ENCODE assay signal across 15 cellular contexts in the genomic region with DNA sequence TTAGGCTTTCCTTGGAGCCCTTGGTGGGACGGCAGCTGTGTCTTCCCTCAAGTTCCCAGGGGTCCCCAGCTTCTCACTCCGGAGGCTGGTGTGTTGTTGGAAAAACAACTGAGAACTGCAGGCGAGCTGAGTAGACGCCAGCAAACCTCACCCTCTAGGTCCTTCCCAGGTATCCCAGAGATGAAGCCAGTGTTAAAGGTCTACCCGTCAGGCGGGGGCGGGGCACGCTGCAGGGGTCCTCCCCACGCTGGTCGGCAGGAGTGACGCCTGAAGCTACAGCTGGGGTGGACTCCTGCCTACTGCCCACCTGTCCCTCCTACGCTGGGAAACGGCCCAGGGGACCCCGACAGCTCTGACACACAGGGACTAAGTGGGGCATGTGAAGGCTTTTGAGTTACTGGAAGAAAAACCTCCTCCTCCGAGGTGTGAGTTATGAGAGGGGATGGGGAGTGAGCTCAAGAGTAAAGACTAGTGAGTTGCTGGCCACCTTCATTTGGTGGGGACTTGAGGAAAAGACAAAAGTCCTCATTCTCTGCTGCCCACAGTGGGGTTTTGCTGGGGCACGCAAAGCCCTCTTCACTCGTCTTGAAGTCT. TPM values are rescaled to one million over a fixed set of nuclear protein-coding genes. Genes with fewer than 3 reads are reported as not detected.
DNase-seq lines count a peak whose midpoint lies in the region; ATAC-seq lines count a peak whose summit lies in the region.
"Had no signal": no experiment of that assay in that cellular context is flagged by ENCODE, and none has a peak within 500 bp of the region (broad histone marks: within the 10 kb centered on the region; RNA-seq: fewer than 3 reads in every experiment).

No MANE protein-coding gene starts in this region.

- peaks cover 9% of the 10 kb centered on the region for H3K4me1 Mint-ChIP-seq in stimulated activated naive CD8-positive, alpha-beta T cell treated with anti-CD3 and anti-CD28 coated beads, Interleukin-15, amount 100 ng/mL, for 72 hours
- H3K4me1 Mint-ChIP-seq: CD14-positive monocyte had no signal

- DNase-seq in stimulated activated naive CD8-positive, alpha-beta T cell treated with anti-CD3 and anti-CD28 coated beads, Interleukin-15, amount 100 ng/mL, for 72 hours = no peak
- no peak for DNase-seq in stimulated activated naive CD8-positive, alpha-beta T cell treated with anti-CD3 and anti-CD28 coated beads, Interleukin-15, Interleukin-2, amounts not matched to agents 100 U/mL and 50 U/mL, for 24 hours
- peak; percentile 37 for DNase-seq in islet precursor cell
- DNase-seq in sciatic nerve (ENCODE audit: low spot score) = peak; percentile 39
- no peak for DNase-seq in iPS-NIHi11 (ENCODE audit: low spot score)
- DNase-seq in SHP77 treated with DMSO at 0.1 percent for 48 hours (lab: John Stamatoyannopoulos, UW) = no peak
- no peak for DNase-seq in activated CD4-positive, alpha-beta T cell treated with anti-CD3 and anti-CD28 coated beads for 48 hours
- no peak for DNase-seq in activated CD8-positive, alpha-beta memory T cell treated with anti-CD3 and anti-CD28 coated beads, Interleukin-2, amount 50 U/mL, for 4 hours
- DNase-seq: Calu3, DMS 273 treated with DMSO at 0.1 percent for 48 hours, HCEC 1CT, HFFc6 had no signal

- intact Hi-C loops in sciatic nerve (cut with DNase I) = no loop called here

- H3K9me3 Mint-ChIP-seq in stimulated activated naive CD8-positive, alpha-beta T cell treated with anti-CD3 and anti-CD28 coated beads, Interleukin-15, amount 100 ng/mL, for 72 hours = peaks cover under 1 to 6% of the 10 kb centered on the region in 2 donors
- H3K9me3 Mint-ChIP-seq: HFFc6 had no signal

- peak; percentile 17 for ATAC-seq in stimulated activated naive CD8-positive, alpha-beta T cell treated with anti-CD3 and anti-CD28 coated beads, Interleukin-15, amount 100 ng/mL, for 72 hours
- no peak for ATAC-seq in stimulated activated naive CD8-positive, alpha-beta T cell treated with anti-CD3 and anti-CD28 coated beads, Interleukin-15, Interleukin-2, amounts not matched to agents 100 U/mL and 50 U/mL, for 24 hours
- ATAC-seq in sciatic nerve = no peak
- ATAC-seq: GM12878, HepG2 had no signal

- H3K4me3 Mint-ChIP-seq in stimulated activated naive CD8-positive, alpha-beta T cell treated with anti-CD3 and anti-CD28 coated beads, Interleukin-15, amount 100 ng/mL, for 72 hours = no peak overlapping the region
- H3K4me3 Mint-ChIP-seq: CD14-positive monocyte, HFFc6 had no signal

- peaks cover 22% of the 10 kb centered on the region for H3K27me3 Mint-ChIP-seq in stimulated activated naive CD8-positive, alpha-beta T cell treated with anti-CD3 and anti-CD28 coated beads, Interleukin-15, amount 100 ng/mL, for 72 hours

- no peak overlapping the region for H3K27ac Mint-ChIP-seq in stimulated activated naive CD8-positive, alpha-beta T cell treated with anti-CD3 and anti-CD28 coated beads, Interleukin-15, amount 100 ng/mL, for 72 hours
- H3K27ac Mint-ChIP-seq: HFFc6 had no signal

RNA-seq across cellular contexts. Expression of a gene that starts 32.2 kb away (rescaled TPM):
- 43.8 TPM for total RNA-seq in sciatic nerve

RNA-seq across cellular contexts. Expression of a gene that starts 50.0 kb away (rescaled TPM):
- total RNA-seq in sciatic nerve = 74.4 TPM

Comparison
In these comparisons a context has a peak if more than half of its experiments do, and no peak if none do; other contexts are left out.
1. DNase-seq: peak in islet precursor cell (single experiment) and sciatic nerve (single experiment); none in stimulated activated naive CD8-positive, alpha-beta T cell treated with anti-CD3 and anti-CD28 coated beads, Interleukin-15, amount 100 ng/mL, for 72 hours (0 of 2), stimulated activated naive CD8-positive, alpha-beta T cell treated with anti-CD3 and anti-CD28 coated beads, Interleukin-15, Interleukin-2, amounts not matched to agents 100 U/mL and 50 U/mL, for 24 hours (single experiment), iPS-NIHi11 (single experiment), SHP77 treated with DMSO at 0.1 percent for 48 hours (single experiment), activated CD4-positive, alpha-beta T cell treated with anti-CD3 and anti-CD28 coated beads for 48 hours (single experiment) and activated CD8-positive, alpha-beta memory T cell treated with anti-CD3 and anti-CD28 coated beads, Interleukin-2, amount 50 U/mL, for 4 hours (single experiment).